8 cellular contexts compared by ENCODE assay signal in the genomic region with DNA sequence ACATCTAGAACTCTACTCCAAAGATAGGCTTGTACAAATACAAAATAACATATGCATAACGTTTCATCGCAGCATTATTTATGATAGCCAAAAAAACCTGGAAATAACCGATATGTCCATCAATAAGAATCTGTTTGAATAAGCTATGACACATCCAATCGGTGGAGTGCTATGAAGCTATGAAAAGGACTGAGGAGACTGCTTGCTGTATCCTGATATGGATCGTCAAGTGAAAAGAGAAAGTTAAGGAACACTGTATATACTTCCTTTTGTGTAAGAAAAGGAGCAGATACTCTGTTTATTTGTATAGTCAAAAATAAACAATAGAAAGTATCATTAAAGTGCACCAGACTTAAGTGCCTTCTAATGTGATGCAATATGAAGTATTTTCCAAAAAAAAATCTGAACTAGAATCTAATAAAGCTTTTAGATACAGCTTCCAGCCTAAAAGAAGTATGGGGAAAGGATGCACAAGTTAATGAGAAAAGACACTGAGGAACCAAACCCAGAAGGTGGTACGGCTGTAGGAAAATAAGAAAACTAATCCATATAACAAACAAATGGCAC. TPM values are rescaled to one million over a fixed set of nuclear protein-coding genes. Genes with fewer than 3 reads are reported as not detected.
DNase-seq lines count a peak whose midpoint lies in the region; ATAC-seq and TF ChIP-seq lines count a peak whose summit lies in the region.

No MANE protein-coding gene starts in this region.

- no peak for ATAC-seq in HG03135 (IDR thresholded peaks at IDR 0.05; ENCODE audit: unreplicated experiment)

- H3K27me3 Mint-ChIP-seq in glutamatergic neuron (ENCODE audit: unreplicated experiment) = peaks cover 4% of the 10 kb centered on the region

- H3K27me3 ChIP-seq in GM23248 (replicated peaks; ENCODE audit: insufficient read depth) = no peaks in the 10 kb centered on the region
- no peaks in the 10 kb centered on the region for H3K27me3 ChIP-seq in skeletal muscle tissue (ENCODE audit: control insufficient read depth in 3 of 3, insufficient read depth in 3 of 3, low read length in 3 of 3)

- H3K9me3 ChIP-seq in GM23248 (ENCODE audit: low read depth) (no peaks in the 10 kb centered on the region), skeletal muscle tissue (ENCODE audit: control insufficient read depth in 3 of 3, low read length in 3 of 3) (no peaks in the 10 kb centered on the region)

- DNase-seq in GM23248 = peak; percentile 32
- DNase-seq in glutamatergic neuron = no peak
- no peak for DNase-seq in Ammon's horn (ENCODE audit: low spot score)
- DNase-seq in GOT3 (lab: John Stamatoyannopoulos, UW) = no peak
- no peak for DNase-seq in NCI-H146 treated with DMSO at 0.1 percent for 48 hours (lab: John Stamatoyannopoulos, UW; ENCODE audit: unreplicated experiment)

- no peaks in the 10 kb centered on the region for H3K36me3 ChIP-seq in GM23248 (ENCODE audit: low read depth)
- H3K36me3 ChIP-seq in skeletal muscle tissue (ENCODE audit: control insufficient read depth in 3 of 3, insufficient read depth in 3 of 3, low read length in 3 of 3) = peaks cover 0 to 5% (median 0%) of the 10 kb centered on the region in 3 donors

- H3K4me2 ChIP-seq in GM23248 (ENCODE audit: unreplicated experiment) = peak overlapping the region; percentile 87

- peak overlapping the region; percentile 11 for H3K27ac Mint-ChIP-seq in glutamatergic neuron (ENCODE audit: unreplicated experiment)

- no peaks in the 10 kb centered on the region for H3K36me3 Mint-ChIP-seq in glutamatergic neuron (ENCODE audit: unreplicated experiment)

- H3F3A ChIP-seq in GM23248 (ENCODE audit: insufficient read depth) = peaks cover 18% of the 10 kb centered on the region

- H3K27ac ChIP-seq in GM23248 = peak overlapping the region; percentile 85
- H3K27ac ChIP-seq in skeletal muscle tissue (ENCODE audit: low read depth, low read length) = peak overlapping the region; percentile 89

- no peak for TF ChIP-seq CTCF in WI38 (IDR thresholded peaks at IDR 0.05; ENCODE audit: low read depth, low read length)
- TF ChIP-seq CTCF in glutamatergic neuron (IDR thresholded peaks at IDR 0.05; ENCODE audit: partially characterized antibody, unreplicated experiment) = no peak

- in situ Hi-C loops in GM23248 (cut with MboI) = no loop called here

- peaks cover 4% of the 10 kb centered on the region for H3K9me3 Mint-ChIP-seq in glutamatergic neuron (ENCODE audit: unreplicated experiment)

- peak overlapping the region; percentile 86 for H3K4me3 Mint-ChIP-seq in glutamatergic neuron (ENCODE audit: unreplicated experiment)

- H3K4me1 Mint-ChIP-seq in glutamatergic neuron (ENCODE audit: low read depth, unreplicated experiment) = peaks cover 2% of the 10 kb centered on the region

- H2AFZ ChIP-seq in GM23248 = peak overlapping the region; percentile 92

- no peaks in the 10 kb centered on the region for H4K20me1 ChIP-seq in GM23248 (ENCODE audit: insufficient read depth)

- H3K4me3 ChIP-seq in GM23248 = peak overlapping the region; percentile 81
- peak overlapping the region; percentile 64 for H3K4me3 ChIP-seq in WI38 (ENCODE audit: low read depth, low read length)
- peak overlapping the region; percentile 75 to 91 (median 82) for H3K4me3 ChIP-seq in skeletal muscle tissue (ENCODE audit: low read length in 3 of 3)

- H3K9ac ChIP-seq in GM23248 (peak overlapping the region; percentile 87), skeletal muscle tissue (ENCODE audit: low read depth in 1 of 3, low read length in 3 of 3) (peak overlapping the region; percentile 86 to 93 (median 87))

- no peaks in the 10 kb centered on the region for H3K9me2 ChIP-seq in GM23248 (ENCODE audit: insufficient read depth)

- H3K4me1 ChIP-seq in GM23248 (ENCODE audit: insufficient read depth) (peaks cover 14% of the 10 kb centered on the region; the same call in 1 of the 2 replicates), skeletal muscle tissue (ENCODE audit: control insufficient read depth in 3 of 3, insufficient read depth in 3 of 3, low read length in 3 of 3) (peaks cover 14 to 20% (median 16%) of the 10 kb centered on the region in 3 donors)

- H3K79me2 ChIP-seq in GM23248 (ENCODE audit: insufficient read depth) = peaks cover 14% of the 10 kb centered on the region

- 31 to 35% methylated on average over 6 of the region's 6 CpGs for WGBS in GM23248 (ENCODE audit: low coverage in 1 of 2, low lambda C conversion rate in 2 of 2, missing lambda C conversion rate in 2 of 2), 2 experiments

RNA-seq across cellular contexts. Expression of gene KLHDC1, which starts 0.6 kb away (rescaled TPM):
- 3.4 and 5.0 TPM in 2 replicates for total RNA-seq in GM23248 (2014; rRNA removed; shearing (Covaris generic))
- 3.0 and 4.1 TPM in 2 replicates for polyA plus RNA-seq in GM23248 (2016; fragmentation: Nextera tagmentation; extraction: Ambion mirVana)
- total RNA-seq in glutamatergic neuron (ENCODE audit: unreplicated experiment) (0.98 TPM), skeletal muscle tissue (20.9 TPM)

RNA-seq across cellular contexts. Expression of gene POLE2, which starts 4.3 kb away (rescaled TPM):
- 5.5 and 13.5 TPM in 2 replicates for total RNA-seq in GM23248 (2014; rRNA removed; shearing (Covaris generic))
- 5.2 TPM in 2 replicates for polyA plus RNA-seq in GM23248 (2016; fragmentation: Nextera tagmentation; extraction: Ambion mirVana)
- total RNA-seq in glutamatergic neuron (ENCODE audit: unreplicated experiment) = 2.4 TPM
- 15.1 TPM for total RNA-seq in skeletal muscle tissue

RNA-seq across cellular contexts. Expression of gene DNAAF2, which starts 57.2 kb away (rescaled TPM):
- total RNA-seq in GM23248 (2014; rRNA removed; shearing (Covaris generic)) = 11.0 and 11.1 TPM in 2 replicates
- 11.1 and 12.8 TPM in 2 replicates for polyA plus RNA-seq in GM23248 (2016; fragmentation: Nextera tagmentation; extraction: Ambion mirVana)
- total RNA-seq in glutamatergic neuron (ENCODE audit: unreplicated experiment) (19.1 TPM), skeletal muscle tissue (5.7 TPM)
